8 cellular contexts compared by ENCODE assay signal in genomic region chr12:75479963-75480461, GRCh38. TPM values are rescaled to one million over a fixed set of nuclear protein-coding genes. Genes with fewer than 3 reads are reported as not detected.
A peak's percentile ranks its signal among the peaks of the same experiment; 100 is the strongest.
DNase-seq lines count a peak whose midpoint lies in the region; ATAC-seq, FAIRE-seq and TF ChIP-seq lines count a peak whose summit lies in the region.

No MANE protein-coding gene starts in this region.

- intact Hi-C loops in ascending aorta (cut with DNase I) = loop anchor here (1.0 to 5.0 kb wide), 4 partner anchors 89 to 1282 kb away; partner anchors contain the start of genes GLIPR1L1, GLIPR1L2, OSBPL8 and ZDHHC17
- intact Hi-C loops in vagina (cut with DNase I) = no loop called here

- H3K27ac ChIP-seq in AG04450 (ENCODE audit: low read depth, low read length) = peak overlapping the region; percentile 82
- peak overlapping the region; percentile 88 to 90 for H3K27ac ChIP-seq in ascending aorta
- H3K27ac ChIP-seq in lung (ENCODE audit: low read depth in 1 of 2, low read length in 1 of 2) = peak overlapping the region; percentile 42 to 64
- H3K27ac ChIP-seq in vagina = peak overlapping the region; percentile 77

- DNase-seq in AG04450 (ENCODE audit: low read depth, low spot score) (no peak), GM19239 (ENCODE audit: insufficient read length, low spot score) (no peak), ascending aorta (ENCODE audit: low spot score in 2 of 2) (no peak), lung (ENCODE audit: low spot score) (no peak), vagina (ENCODE audit: extremely low spot score in 2 of 2) (no peak), cerebellum (ENCODE audit: low spot score) (no peak), SKM-1 treated with dmso at 0.1 percent for 144 hours (lab: John Stamatoyannopoulos, UW; ENCODE audit: unreplicated experiment) (no peak)

- POLR2A ChIA-PET in AG04450 (lab: Yijun Ruan, JAX) = interaction anchor here (0.6 to 1.8 kb wide), 8 partner anchors 10 to 552 kb away, joined by 3 to 14 read pairs (median 4); partner anchors contain the start of genes GLIPR1L1, GLIPR1L2, KRR1 and PHLDA1

- H3K9me3 ChIP-seq in AG04450 (ENCODE audit: control insufficient read depth, insufficient read depth, low read length) (no peaks in the 10 kb centered on the region), ascending aorta (no peaks in the 10 kb centered on the region), lung (ENCODE audit: control insufficient read depth in 2 of 2, insufficient read depth in 1 of 2, low read length in 1 of 2) (no peaks in the 10 kb centered on the region), vagina (no peaks in the 10 kb centered on the region)

- WGBS in lung, 2 donors = 26 to 39% methylated on average over 2 of the region's 2 CpGs

- peak; percentile 60 for FAIRE-seq in GM19239 (lab: Jason Lieb, UNC)

- ATAC-seq in HG03432 (IDR thresholded peaks at IDR 0.05; ENCODE audit: unreplicated experiment) = peak; percentile 34
- no peak for ATAC-seq in lung (ENCODE audit: insufficient read depth, low FRiP score)

- TF ChIP-seq CTCF in AG04450 (IDR thresholded peaks at IDR 0.05; ENCODE audit: low read depth, low read length) (no peak), ascending aorta (IDR thresholded peaks at IDR 0.05) (no peak), lung (IDR thresholded peaks at IDR 0.05; ENCODE audit: control extremely low read depth, extremely low read depth) (no peak), vagina (IDR thresholded peaks at IDR 0.05) (no peak)

- CTCF ChIA-PET in AG04450 (lab: Charles Lee) = interaction anchor here (0.7 to 1.8 kb wide), 4 partner anchors 89 to 791 kb away, joined by 3 to 6 read pairs (median 4); partner anchors contain the start of gene GLIPR1L1

- H3K4me1 ChIP-seq in ascending aorta (peaks cover 5 to 14% of the 10 kb centered on the region in 2 donors), lung (ENCODE audit: control insufficient read depth in 2 of 2, insufficient read depth in 2 of 2, low read length in 2 of 2) (peaks cover 2 to 4% of the 10 kb centered on the region in 2 donors), vagina (peaks cover 32% of the 10 kb centered on the region)

- TF ChIP-seq POLR2A in vagina (IDR thresholded peaks at IDR 0.05) = no peak

- H3K27me3 ChIP-seq in AG04450 (ENCODE audit: control insufficient read depth, insufficient read depth, low read length) (no peaks in the 10 kb centered on the region), ascending aorta (no peaks in the 10 kb centered on the region), lung (ENCODE audit: control insufficient read depth, insufficient read depth) (no peaks in the 10 kb centered on the region), vagina (no peaks in the 10 kb centered on the region)

- H3K4me3 ChIP-seq in AG04450 (ENCODE audit: low read depth, low read length) = peak overlapping the region; percentile 23
- H3K4me3 ChIP-seq in ascending aorta = peak overlapping the region; percentile 66 to 75
- no peak overlapping the region for H3K4me3 ChIP-seq in lung
- peak overlapping the region; percentile 46 to 47 for H3K4me3 ChIP-seq in vagina

- H3K36me3 ChIP-seq in ascending aorta = no peaks in the 10 kb centered on the region
- H3K36me3 ChIP-seq in lung (ENCODE audit: control insufficient read depth in 2 of 2, insufficient read depth in 2 of 2, low read length in 2 of 2) = no peaks in the 10 kb centered on the region
- no peaks in the 10 kb centered on the region for H3K36me3 ChIP-seq in vagina

RNA-seq across cellular contexts. Expression of gene GLIPR1, which starts 0.5 kb away (rescaled TPM):
- 299 and 335 TPM in 2 replicates for polyA plus RNA-seq in AG04450 (2011; rRNA removed)
- polyA minus RNA-seq in AG04450 (2011; rRNA and poly(A)+ RNA removed) = 219 and 237 TPM in 2 replicates
- total RNA-seq in ascending aorta = 43.9 TPM
- total RNA-seq in lung = 10 to 100 TPM; 10.9 to 28.8 TPM
- 10 to 100 TPM in 1 of 2 donors, 1 to 10 TPM in 1; 3.7 to 33.8 TPM for polyA plus RNA-seq in lung
- total RNA-seq in vagina = 6.6 TPM
- total RNA-seq in cerebellum = 2.9 TPM

RNA-seq across cellular contexts. Expression of gene KRR1, which starts 31.4 kb away (rescaled TPM):
- polyA plus RNA-seq in AG04450 (2011; rRNA removed) (37.8 and 64.4 TPM in 2 replicates), lung (10 to 100 TPM; 19.9 to 21.5 TPM)
- polyA minus RNA-seq in AG04450 (2011; rRNA and poly(A)+ RNA removed) = 16.0 and 31.3 TPM in 2 replicates
- total RNA-seq in ascending aorta (23.9 TPM), lung (10 to 100 TPM; 38.3 to 62.5 TPM), vagina (21.4 TPM), cerebellum (41.6 TPM)
